2 cellular contexts compared by ENCODE assay signal in the genomic region with DNA sequence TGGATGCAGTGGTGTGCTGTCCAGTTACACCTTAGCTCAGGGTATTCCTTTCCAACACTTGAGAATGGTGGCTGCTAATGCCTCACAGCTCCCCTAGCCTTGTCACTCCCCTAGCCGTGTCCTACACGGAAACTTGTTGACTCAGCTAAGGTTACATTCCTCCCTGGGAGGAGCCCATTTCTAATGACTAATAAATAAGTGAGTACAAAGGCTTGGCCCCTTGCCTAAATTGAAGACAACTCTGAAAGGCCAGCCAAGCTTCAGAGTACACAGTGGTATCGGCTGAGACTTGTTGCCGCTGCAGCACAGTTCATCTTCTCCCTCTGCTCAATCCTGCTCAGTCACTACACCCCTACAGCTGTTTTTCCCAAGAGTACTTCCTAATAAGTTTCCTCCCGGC.
A peak's percentile ranks its signal among the peaks of the same experiment; 100 is the strongest.
TF ChIP-seq lines count a peak whose summit lies in the region.

No MANE protein-coding gene starts in this region.

TF ChIP-seq in Ishikawa, 13 proteins besides CTCF, POLR2A, EP300 and RAD21 (continued from another document):
- TF ChIP-seq TEAD4 (IDR thresholded peaks at IDR 0.05), result peak; percentile 63
- TF ChIP-seq FOXM1 (IDR thresholded peaks at IDR 0.05; ENCODE audit: borderline replicate concordance, low read depth), result no peak
- TF ChIP-seq USF1 (IDR thresholded peaks at IDR 0.05), result no peak
- TF ChIP-seq YY1 (IDR thresholded peaks at IDR 0.05; ENCODE audit: low read depth), result no peak
- TF ChIP-seq CEBPB (IDR thresholded peaks at IDR 0.05), result no peak
- no peak for TF ChIP-seq CREB1 (IDR thresholded peaks at IDR 0.05; ENCODE audit: low read depth)
TF ChIP-seq in Ishikawa: peak in this region for 3.

TF ChIP-seq in WTC11, 78 proteins besides CTCF, POLR2A, EP300 and RAD21 (continued from another document):
- no peak for TF ChIP-seq PREB (CRISPR knock-in tag; IDR thresholded peaks at IDR 0.05; ENCODE audit: borderline replicate concordance)
- TF ChIP-seq IRF1 (CRISPR knock-in tag; IDR thresholded peaks at IDR 0.05), result no peak
- no peak for TF ChIP-seq GTF2I (CRISPR knock-in tag; conservative IDR thresholded peaks at IDR 0.05)
- no peak for TF ChIP-seq NFYB (CRISPR knock-in tag; conservative IDR thresholded peaks at IDR 0.05; ENCODE audit: low read depth)
- no peak for TF ChIP-seq AFF4 (CRISPR knock-in tag; IDR thresholded peaks at IDR 0.05; ENCODE audit: borderline replicate concordance)
- TF ChIP-seq NR1H2 (CRISPR knock-in tag; IDR thresholded peaks at IDR 0.05), result no peak
- no peak for TF ChIP-seq NR3C1 (CRISPR knock-in tag; conservative IDR thresholded peaks at IDR 0.05; ENCODE audit: low read depth)
